In the genomic region with DNA sequence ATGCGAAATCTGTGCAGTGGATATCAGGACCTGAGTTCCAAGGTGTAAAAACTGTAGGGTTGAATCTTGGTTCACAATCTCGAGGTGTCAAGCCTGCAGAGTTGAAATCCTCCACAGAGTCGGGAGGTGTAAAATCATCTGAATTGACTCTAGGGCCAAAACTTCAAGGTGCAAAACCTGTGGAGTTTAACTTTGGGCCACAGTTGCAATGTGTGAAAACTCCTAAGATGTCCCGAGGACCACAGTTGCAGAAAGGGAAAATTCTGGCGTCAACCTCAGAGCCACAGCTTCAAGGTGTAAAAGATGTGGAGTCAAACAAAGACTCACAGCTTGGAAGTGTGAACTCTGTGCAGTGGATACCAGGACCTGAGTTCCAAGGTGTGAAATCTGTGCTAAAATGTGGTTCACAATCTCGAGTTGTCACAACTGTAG, we compare ENCODE assay signal across 26 cellular contexts.
"Had no signal": no experiment of that assay in that cellular context is flagged by ENCODE, and none has a peak within 500 bp of the region (broad histone marks: within the 10 kb centered on the region; RNA-seq: fewer than 3 reads in every experiment).

No MANE protein-coding gene starts in this region.

- H3K27me3 ChIP-seq: breast epithelium, uterus had no signal

- H3K9me3 Mint-ChIP-seq: activated naive CD4-positive, alpha-beta T cell treated with anti-CD3 and anti-CD28 coated beads, Interleukin-2, amount 50 U/mL, for 24 hours had no signal

- H3K4me1 Mint-ChIP-seq: activated B cell treated with CpG ODN at 0.5 μM for 24 hours; activated naive CD4-positive, alpha-beta T cell treated with anti-CD3 and anti-CD28 coated beads, Interleukin-2, amount 50 U/mL, for 24 hours; mesothelial cell of epicardium; T-cell had no signal

- DNase-seq: activated B cell treated with CpG ODN at 0.5 μM for 24 hours; activated CD4-positive, alpha-beta T cell treated with anti-CD3 and anti-CD28 coated beads, Interleukin-2, amount 50 U/mL, for 4 hours; activated CD8-positive, alpha-beta memory T cell treated with anti-CD3 and anti-CD28 coated beads for 24 hours; activated effector memory CD4-positive, alpha-beta T cell treated with anti-CD3 and anti-CD28 coated beads, Interleukin-2, amount 50 U/mL, for 16 hours; central memory CD4-positive, alpha-beta T cell; dermis blood vessel endothelial cell; effector CD4-positive, alpha-beta T cell; islet precursor cell; left cardiac atrium; mammary epithelial cell; posterior cingulate gyrus; right cardiac atrium; spleen; stimulated activated naive CD4-positive, alpha-beta T cell treated with Interleukin-2 at 50 U/mL for 16 hours; uterus had no signal

- H3K4me3 ChIP-seq: breast epithelium, spleen, thoracic aorta, uterus had no signal

- ATAC-seq: naive thymus-derived CD8-positive, alpha-beta T cell; right cardiac atrium had no signal

- FAIRE-seq: endometrium, frontal cortex had no signal

- H3K4me1 ChIP-seq: breast epithelium, spleen, uterus had no signal

- H3K27ac Mint-ChIP-seq: activated B cell treated with CpG ODN at 0.5 μM for 24 hours; activated naive CD4-positive, alpha-beta T cell treated with anti-CD3 and anti-CD28 coated beads, Interleukin-2, amount 50 U/mL, for 24 hours; activated T-helper 1 cell treated with anti-CD3 and anti-CD28 coated beads, Interleukin-12 subunit alpha, Interleukin-12 subunit beta, Interleukin-2, Interleukin-4 antibody, amounts not matched to agents 30 ng/mL and 10 ng/mL and 1 ng/mL, durations not matched to agents 14 hours and 24 hours and 36 hours; mesothelial cell of epicardium; naive thymus-derived CD8-positive, alpha-beta T cell; T-cell; type B pancreatic cell had no signal

- H3K4me3 Mint-ChIP-seq: activated B cell treated with CpG ODN at 0.5 μM for 24 hours; activated naive CD4-positive, alpha-beta T cell treated with anti-CD3 and anti-CD28 coated beads, Interleukin-2, amount 50 U/mL, for 24 hours; activated T-helper 1 cell treated with anti-CD3 and anti-CD28 coated beads, Interleukin-12 subunit alpha, Interleukin-12 subunit beta, Interleukin-2, Interleukin-4 antibody, amounts not matched to agents 30 ng/mL and 10 ng/mL and 1 ng/mL, durations not matched to agents 14 hours and 24 hours and 36 hours; mesothelial cell of epicardium; naive thymus-derived CD8-positive, alpha-beta T cell; T-cell; type B pancreatic cell had no signal

- H3K27ac ChIP-seq: breast epithelium, epithelial cell of prostate, spleen, thoracic aorta, uterus had no signal

- H3K36me3 Mint-ChIP-seq: T-cell, type B pancreatic cell had no signal

- H3K36me3 ChIP-seq: breast epithelium, spleen, thoracic aorta, uterus had no signal
